In the genomic region with DNA sequence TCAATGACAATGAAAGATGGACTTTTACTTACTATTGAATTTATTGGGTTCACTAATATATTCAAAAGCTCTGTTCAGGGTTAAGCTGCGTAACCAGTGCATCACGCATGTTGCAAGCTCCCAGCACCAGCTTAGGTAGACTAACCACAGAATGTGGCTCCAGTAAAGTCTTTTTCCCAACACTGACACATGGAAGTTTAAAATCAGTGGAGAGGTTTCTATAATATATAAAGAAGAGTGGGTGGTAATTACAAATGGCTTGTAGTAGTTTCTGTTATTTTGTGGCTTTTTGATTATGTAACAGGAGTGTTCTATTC, we compare ENCODE assay signal across 1 cellular context.
TF ChIP-seq lines count a peak whose summit lies in the region.

No MANE protein-coding gene starts in this region.

TF ChIP-seq in SK-N-SH, 30 proteins besides CTCF, POLR2A, EP300 and RAD21 (continued from another document):
- TF ChIP-seq, protein P1, sequence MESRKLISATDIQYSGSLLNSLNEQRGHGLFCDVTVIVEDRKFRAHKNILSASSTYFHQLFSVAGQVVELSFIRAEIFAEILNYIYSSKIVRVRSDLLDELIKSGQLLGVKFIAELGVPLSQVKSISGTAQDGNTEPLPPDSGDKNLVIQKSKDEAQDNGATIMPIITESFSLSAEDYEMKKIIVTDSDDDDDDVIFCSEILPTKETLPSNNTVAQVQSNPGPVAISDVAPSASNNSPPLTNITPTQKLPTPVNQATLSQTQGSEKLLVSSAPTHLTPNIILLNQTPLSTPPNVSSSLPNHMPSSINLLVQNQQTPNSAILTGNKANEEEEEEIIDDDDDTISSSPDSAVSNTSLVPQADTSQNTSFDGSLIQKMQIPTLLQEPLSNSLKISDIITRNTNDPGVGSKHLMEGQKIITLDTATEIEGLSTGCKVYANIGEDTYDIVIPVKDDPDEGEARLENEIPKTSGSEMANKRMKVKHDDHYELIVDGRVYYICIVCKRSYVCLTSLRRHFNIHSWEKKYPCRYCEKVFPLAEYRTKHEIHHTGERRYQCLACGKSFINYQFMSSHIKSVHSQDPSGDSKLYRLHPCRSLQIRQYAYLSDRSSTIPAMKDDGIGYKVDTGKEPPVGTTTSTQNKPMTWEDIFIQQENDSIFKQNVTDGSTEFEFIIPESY (IDR thresholded peaks at IDR 0.05; ENCODE audit: borderline replicate concordance, low read depth): no peak
- TF ChIP-seq EZH2phosphoT487 (IDR thresholded peaks at IDR 0.05; ENCODE audit: borderline replicate concordance, low read depth) (no peak), NFIC (IDR thresholded peaks at IDR 0.05; ENCODE audit: borderline replicate concordance) (no peak), ELF1 (IDR thresholded peaks at IDR 0.05) (no peak), GABPA (IDR thresholded peaks at IDR 0.05; ENCODE audit: low read depth) (no peak)
- TF ChIP-seq, protein P2, sequence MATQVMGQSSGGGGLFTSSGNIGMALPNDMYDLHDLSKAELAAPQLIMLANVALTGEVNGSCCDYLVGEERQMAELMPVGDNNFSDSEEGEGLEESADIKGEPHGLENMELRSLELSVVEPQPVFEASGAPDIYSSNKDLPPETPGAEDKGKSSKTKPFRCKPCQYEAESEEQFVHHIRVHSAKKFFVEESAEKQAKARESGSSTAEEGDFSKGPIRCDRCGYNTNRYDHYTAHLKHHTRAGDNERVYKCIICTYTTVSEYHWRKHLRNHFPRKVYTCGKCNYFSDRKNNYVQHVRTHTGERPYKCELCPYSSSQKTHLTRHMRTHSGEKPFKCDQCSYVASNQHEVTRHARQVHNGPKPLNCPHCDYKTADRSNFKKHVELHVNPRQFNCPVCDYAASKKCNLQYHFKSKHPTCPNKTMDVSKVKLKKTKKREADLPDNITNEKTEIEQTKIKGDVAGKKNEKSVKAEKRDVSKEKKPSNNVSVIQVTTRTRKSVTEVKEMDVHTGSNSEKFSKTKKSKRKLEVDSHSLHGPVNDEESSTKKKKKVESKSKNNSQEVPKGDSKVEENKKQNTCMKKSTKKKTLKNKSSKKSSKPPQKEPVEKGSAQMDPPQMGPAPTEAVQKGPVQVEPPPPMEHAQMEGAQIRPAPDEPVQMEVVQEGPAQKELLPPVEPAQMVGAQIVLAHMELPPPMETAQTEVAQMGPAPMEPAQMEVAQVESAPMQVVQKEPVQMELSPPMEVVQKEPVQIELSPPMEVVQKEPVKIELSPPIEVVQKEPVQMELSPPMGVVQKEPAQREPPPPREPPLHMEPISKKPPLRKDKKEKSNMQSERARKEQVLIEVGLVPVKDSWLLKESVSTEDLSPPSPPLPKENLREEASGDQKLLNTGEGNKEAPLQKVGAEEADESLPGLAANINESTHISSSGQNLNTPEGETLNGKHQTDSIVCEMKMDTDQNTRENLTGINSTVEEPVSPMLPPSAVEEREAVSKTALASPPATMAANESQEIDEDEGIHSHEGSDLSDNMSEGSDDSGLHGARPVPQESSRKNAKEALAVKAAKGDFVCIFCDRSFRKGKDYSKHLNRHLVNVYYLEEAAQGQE (IDR thresholded peaks at IDR 0.05; ENCODE audit: low read depth, low read length): no peak
